Comparison of ENCODE assay signal across 8 cellular contexts in genomic region chr20:35277127-35277526, GRCh38. TPM values are rescaled to one million over a fixed set of nuclear protein-coding genes. Genes with fewer than 3 reads are reported as not detected.
DNase-seq lines count a peak whose midpoint lies in the region; ATAC-seq, FAIRE-seq and TF ChIP-seq lines count a peak whose summit lies in the region.

No MANE protein-coding gene starts in this region.

- H3K4me2 ChIP-seq in mesenchymal stem cell (ENCODE audit: low read length, poor library complexity, severe bottlenecking) = peak overlapping the region; percentile 50

- H3K14ac ChIP-seq in mesenchymal stem cell (ENCODE audit: low read length in 2 of 2) = peak overlapping the region in 1 of 2 experiments; percentile 95

- ATAC-seq in heart right ventricle (no peak), aorta (ENCODE audit: low FRiP score) (no peak)

- intact Hi-C loops in heart right ventricle (cut with DNase I) (loop anchor here in 7 of 10 donors (5.0 to 10.0 kb wide), 5 partner anchors 130 to 452 kb away; partner anchors contain the start of genes EDEM2 (in 2 of the 7) and NCOA6 (in 1 of the 7)), cardiac septum (cut with DNase I) (no loop called here), aorta (cut with DNase I) (loop anchor here in 1 of 2 donors (5.0 to 10.0 kb wide), 2 partner anchors 130 to 182 kb away; partner anchors contain the start of genes EDEM2 and TRPC4AP)

- peak overlapping the region; percentile 85 for H4K91ac ChIP-seq in mesenchymal stem cell (ENCODE audit: low read length)

- WGBS in heart right ventricle, 2 donors = 9 to 12% methylated on average over 10 of the region's 10 CpGs
- WGBS in mesenchymal stem cell = 21% methylated on average over 10 of the region's 10 CpGs
- 9 to 12% methylated on average over 10 of the region's 10 CpGs for WGBS in aorta, 2 donors

- peak overlapping the region in 1 of 2 experiments; percentile 68 for H3K23ac ChIP-seq in mesenchymal stem cell (ENCODE audit: low read length in 2 of 2)

- peaks cover 0 to 80% (median 11%) of the 10 kb centered on the region in 9 donors for H3K36me3 ChIP-seq in heart right ventricle
- peaks cover 69 to 70% of the 10 kb centered on the region in 2 experiments for H3K36me3 ChIP-seq in mesenchymal stem cell (ENCODE audit: control insufficient read depth in 1 of 2, insufficient read depth in 2 of 2, low read depth in 1 of 2, low read length in 2 of 2)
- no peaks in the 10 kb centered on the region for H3K36me3 ChIP-seq in aorta (ENCODE audit: control insufficient read depth in 1 of 2, insufficient read depth in 2 of 2, low read length in 1 of 2)

- H3K4ac ChIP-seq in mesenchymal stem cell (ENCODE audit: low read depth in 1 of 2, low read length in 2 of 2) = peak overlapping the region; percentile 57 to 92

- peak overlapping the region; percentile 70 to 79 for H3K18ac ChIP-seq in mesenchymal stem cell (ENCODE audit: low read depth in 1 of 2, low read length in 2 of 2)

- H2AK5ac ChIP-seq in mesenchymal stem cell (ENCODE audit: low read length, severe bottlenecking) = peak overlapping the region; percentile 21

- no peaks in the 10 kb centered on the region for H3K27me3 ChIP-seq in heart right ventricle
- H3K27me3 ChIP-seq in mesenchymal stem cell (ENCODE audit: control insufficient read depth in 1 of 2, insufficient read depth in 1 of 2, low read length in 2 of 2) = no peaks in the 10 kb centered on the region
- H3K27me3 ChIP-seq in aorta (ENCODE audit: control insufficient read depth in 1 of 2, insufficient read depth in 2 of 2, low read length in 1 of 2) = no peaks in the 10 kb centered on the region

- peak overlapping the region; percentile 98 for H3K9ac ChIP-seq in mesenchymal stem cell (ENCODE audit: low read length)

- peak overlapping the region; percentile 73 for H4K8ac ChIP-seq in mesenchymal stem cell (ENCODE audit: low read length)

- H3K27ac ChIP-seq in heart right ventricle = peak overlapping the region; percentile 96 to 99 (median 98)
- peak overlapping the region; percentile 95 for H3K27ac ChIP-seq in mesenchymal stem cell (ENCODE audit: low read length, poor library complexity, severe bottlenecking)
- H3K27ac ChIP-seq in aorta (ENCODE audit: low read depth in 1 of 2, low read length in 2 of 2) = peak overlapping the region; percentile 43 to 93

- in situ Hi-C loops in astrocyte of the cerebellum (cut with HindIII; ENCODE audit: low sequenced_read_pairs) = no loop called here

- H2AFZ ChIP-seq in mesenchymal stem cell (ENCODE audit: low read depth, low read length) = peak overlapping the region; percentile 43

- DNase-seq in heart right ventricle (no peak), cardiac septum (ENCODE audit: low spot score) (no peak), astrocyte of the cerebellum (ENCODE audit: low read depth) (no peak), mesenchymal stem cell (no peak), aorta (no peak), NCI-H82 treated with DMSO at 0.1 percent for 48 hours (lab: John Stamatoyannopoulos, UW; ENCODE audit: unreplicated experiment) (no peak), DMS114 treated with DMSO at 0.1 percent for 48 hours (lab: John Stamatoyannopoulos, UW; ENCODE audit: unreplicated experiment) (no peak), D721Med (ENCODE audit: insufficient read length, low spot score) (no peak)

- H3K4me1 ChIP-seq in heart right ventricle = peaks cover 3 to 35% (median 16%) of the 10 kb centered on the region in 9 donors
- H3K4me1 ChIP-seq in mesenchymal stem cell (ENCODE audit: control insufficient read depth, insufficient read depth, low read depth, low read length) = peaks cover 47% of the 10 kb centered on the region
- H3K4me1 ChIP-seq in aorta (ENCODE audit: control insufficient read depth in 1 of 2, insufficient read depth in 2 of 2, low read length in 2 of 2) = no peaks in the 10 kb centered on the region

- H3K4me3 ChIP-seq in heart right ventricle = peak overlapping the region; percentile 56 to 89 (median 80)
- H3K4me3 ChIP-seq in astrocyte of the cerebellum (ENCODE audit: low read depth, low read length) = peak overlapping the region; percentile 73
- peak overlapping the region; percentile 60 to 97 for H3K4me3 ChIP-seq in mesenchymal stem cell (ENCODE audit: insufficient read depth in 1 of 2, low read depth in 1 of 2, low read length in 2 of 2)
- peak overlapping the region; percentile 54 to 65 for H3K4me3 ChIP-seq in aorta (ENCODE audit: low read length in 2 of 2)

- H2BK12ac ChIP-seq in mesenchymal stem cell (ENCODE audit: low read length in 2 of 2) = peak overlapping the region in 1 of 2 experiments; percentile 12

- H3K9me3 ChIP-seq in heart right ventricle = no peaks in the 10 kb centered on the region
- no peaks in the 10 kb centered on the region for H3K9me3 ChIP-seq in mesenchymal stem cell (ENCODE audit: control insufficient read depth, low read length)
- H3K9me3 ChIP-seq in aorta (ENCODE audit: control insufficient read depth, low read length) = no peaks in the 10 kb centered on the region

- peaks cover 12% of the 10 kb centered on the region for H3K79me1 ChIP-seq in mesenchymal stem cell (replicated peaks; ENCODE audit: low read length, poor library complexity, severe bottlenecking)

- no peak for TF ChIP-seq CTCF in heart right ventricle (IDR thresholded peaks at IDR 0.05)
- no peak for TF ChIP-seq CTCF in astrocyte of the cerebellum (IDR thresholded peaks at IDR 0.05; ENCODE audit: low read depth, low read length, missing control alignments)
- no peak for TF ChIP-seq CTCF in D721Med (IDR thresholded peaks at IDR 0.05; ENCODE audit: insufficient read depth, missing control alignments)

- no peak for FAIRE-seq in D721Med (lab: Jason Lieb, UNC)

- peak overlapping the region; percentile 58 for H2BK120ac ChIP-seq in mesenchymal stem cell (ENCODE audit: low read depth, low read length)

- peak overlapping the region; percentile 26 for H2BK5ac ChIP-seq in mesenchymal stem cell (ENCODE audit: low read depth, low read length, poor library complexity, severe bottlenecking)

- H2BK15ac ChIP-seq in mesenchymal stem cell (ENCODE audit: low read depth, poor library complexity, severe bottlenecking) = peak overlapping the region; percentile 7

RNA-seq across cellular contexts. Expression of gene MMP24OS, which starts 0.8 kb away (rescaled TPM):
- total RNA-seq in heart right ventricle (10 to 100 TPM; 36.8 to 62.4 (median 46.1) TPM), cardiac septum (63.4 TPM), aorta (10 to 100 TPM; 58.6 to 79.2 TPM)
- polyA plus RNA-seq in heart right ventricle (10 to 100 TPM; 14.4 to 64.1 TPM), aorta (10 to 100 TPM; 50.8 to 61.4 TPM)
- 114 TPM for polyA plus RNA-seq in mesenchymal stem cell (2013, experiment 1 of 2)
- 114 TPM for polyA plus RNA-seq in mesenchymal stem cell (2013, experiment 2 of 2)

RNA-seq across cellular contexts. Expression of gene EIF6, which starts 7.4 kb away (rescaled TPM):
- 10 to 100 TPM; 28.2 to 57.5 (median 39.0) TPM for total RNA-seq in heart right ventricle
- 100 to 1,000 TPM in 1 of 2 donors, 10 to 100 TPM in 1; 33.4 to 155 TPM for polyA plus RNA-seq in heart right ventricle
- 41.2 TPM for total RNA-seq in cardiac septum
- 110 TPM for polyA plus RNA-seq in mesenchymal stem cell (2013, experiment 1 of 2)
- polyA plus RNA-seq in mesenchymal stem cell (2013, experiment 2 of 2) = 112 TPM
- total RNA-seq in aorta = 10 to 100 TPM; 61.0 to 77.7 TPM
- 100 to 1,000 TPM in 1 of 2 donors, 10 to 100 TPM in 1; 78.1 to 147 TPM for polyA plus RNA-seq in aorta

RNA-seq across cellular contexts. Expression of gene FAM83C, which starts 15.1 kb away (rescaled TPM):
- total RNA-seq in heart right ventricle (not detected), cardiac septum (not detected), aorta (not detected)
- polyA plus RNA-seq in heart right ventricle (under 1 TPM in 1 of 2 donors, not detected in 1; 0.03 TPM), aorta (not detected)
- not detected for polyA plus RNA-seq in mesenchymal stem cell (2013, experiment 1 of 2)
- polyA plus RNA-seq in mesenchymal stem cell (2013, experiment 2 of 2) = not detected

RNA-seq across cellular contexts. Expression of gene MMP24, which starts 50.6 kb away (rescaled TPM):
- total RNA-seq in heart right ventricle (1 to 10 TPM in 1 of 10 donors, under 1 TPM in 8, not detected in 1; 0.09 to 1.2 (median 0.35) TPM), cardiac septum (0.40 TPM), aorta (1 to 10 TPM in 1 of 2 donors, under 1 TPM in 1; 0.52 to 1.2 TPM)
- polyA plus RNA-seq in heart right ventricle (under 1 TPM; 0.09 to 0.22 TPM), aorta (under 1 TPM; 0.20 to 0.63 TPM)
- 0.01 TPM for polyA plus RNA-seq in mesenchymal stem cell (2013, experiment 1 of 2)
- 0.01 TPM for polyA plus RNA-seq in mesenchymal stem cell (2013, experiment 2 of 2)
